In genomic region chr2:70553584-70554337, GRCh38 we compare ENCODE assay signal across 1 cellular context.
TF ChIP-seq lines count a peak whose summit lies in the region.

Gene TGFA, minus strand, starts transcription at chr2:70553826. Its CDS starts 59 bp downstream, at chr2:70553767.

TF ChIP-seq in H1, 55 proteins besides CTCF, POLR2A, EP300 and RAD21 (continued from another document):
- no peak for TF ChIP-seq SRF (IDR thresholded peaks at IDR 0.05; ENCODE audit: low read depth, low read length)
- no peak for TF ChIP-seq EZH2 (IDR thresholded peaks at IDR 0.05; ENCODE audit: low read depth, low read length, severe bottlenecking)
- TF ChIP-seq ATF3 (IDR thresholded peaks at IDR 0.05; ENCODE audit: insufficient read depth, low read depth, low read length): no peak
- TF ChIP-seq SIX5 (IDR thresholded peaks at IDR 0.05; ENCODE audit: low read depth, low read length): no peak
- TF ChIP-seq CHD7 (IDR thresholded peaks at IDR 0.05; ENCODE audit: insufficient replicate concordance, low read length): no peak
- TF ChIP-seq KDM4A (IDR thresholded peaks at IDR 0.05; ENCODE audit: low read depth, low read length, severe bottlenecking): peak; percentile 94
- no peak for TF ChIP-seq RNF2 (IDR thresholded peaks at IDR 0.05; ENCODE audit: borderline replicate concordance, low read depth, low read length, missing control alignments, poor library complexity, severe bottlenecking)
- TF ChIP-seq EGR1 (IDR thresholded peaks at IDR 0.05; ENCODE audit: borderline replicate concordance, low read depth, low read length): peak; percentile 23; the same call in 1 of the 2 replicates
- no peak for TF ChIP-seq SP1 (IDR thresholded peaks at IDR 0.05; ENCODE audit: low read depth, low read length)
- no peak for TF ChIP-seq FOSL1 (IDR thresholded peaks at IDR 0.05; ENCODE audit: insufficient read depth, low read depth, low read length)
- no peak for TF ChIP-seq RFX5 (IDR thresholded peaks at IDR 0.05; ENCODE audit: borderline replicate concordance, low read depth, low read length)
- peak; percentile 32; the same call in 1 of the 2 replicates for TF ChIP-seq TCF12 (IDR thresholded peaks at IDR 0.05; ENCODE audit: low read depth, low read length)
- no peak for TF ChIP-seq SP4 (IDR thresholded peaks at IDR 0.05; ENCODE audit: low read length)
- no peak for TF ChIP-seq NANOG (IDR thresholded peaks at IDR 0.05; ENCODE audit: insufficient read depth, low read depth, low read length, poor library complexity, severe bottlenecking)
- TF ChIP-seq CTBP2 (IDR thresholded peaks at IDR 0.05; ENCODE audit: borderline replicate concordance, insufficient read depth, insufficient read length, low read length): no peak
- peak; percentile 55; the same call in 1 of the 2 replicates for TF ChIP-seq YY1 (IDR thresholded peaks at IDR 0.05; ENCODE audit: low read depth, low read length)
- TF ChIP-seq SAP30 (IDR thresholded peaks at IDR 0.05; ENCODE audit: insufficient read depth, insufficient replicate concordance, low read length): no peak
- no peak for TF ChIP-seq POLR2AphosphoS5 (IDR thresholded peaks at IDR 0.05; ENCODE audit: low read depth, low read length)
- TF ChIP-seq ZNF274 (IDR thresholded peaks at IDR 0.05; ENCODE audit: borderline replicate concordance, extremely low read depth, low read length): no peak
- no peak for TF ChIP-seq BACH1 (IDR thresholded peaks at IDR 0.05; ENCODE audit: low read length)
- no peak for TF ChIP-seq HDAC6 (IDR thresholded peaks at IDR 0.05; ENCODE audit: low read depth, low read length)
- no peak for TF ChIP-seq ATF2 (IDR thresholded peaks at IDR 0.05; ENCODE audit: low read length)
- 0 out of 2 replicates have a peak, but pooled peaks have one; percentile 19 for TF ChIP-seq E2F6 (IDR thresholded peaks at IDR 0.05)
- TF ChIP-seq SIRT6 (IDR thresholded peaks at IDR 0.05; ENCODE audit: low read length): no peak
- no peak for TF ChIP-seq CBX5 (IDR thresholded peaks at IDR 0.05; ENCODE audit: low read depth, low read length)
- no peak for TF ChIP-seq KDM1A (IDR thresholded peaks at IDR 0.05; ENCODE audit: borderline replicate concordance, low read length)
- peak; percentile 7; the same call in 1 of the 2 replicates for TF ChIP-seq MAX (IDR thresholded peaks at IDR 0.05)
- no peak for TF ChIP-seq BCL11A (IDR thresholded peaks at IDR 0.05; ENCODE audit: low read depth in 2 of 2, low read length in 2 of 2)
- peak; percentile 3; the same call in 1 of the 2 replicates for TF ChIP-seq TAF1 (IDR thresholded peaks at IDR 0.05; ENCODE audit: low read depth, low read length)
- peak; percentile 2; the same call in 1 of the 2 replicates for TF ChIP-seq CREB1 (IDR thresholded peaks at IDR 0.05)
- TF ChIP-seq TEAD4 (IDR thresholded peaks at IDR 0.05; ENCODE audit: low read depth, low read length): peak; percentile 60; the same call in 1 of the 2 replicates
- TF ChIP-seq SUZ12 (IDR thresholded peaks at IDR 0.05; ENCODE audit: low read length): no peak
- TF ChIP-seq USF2 (IDR thresholded peaks at IDR 0.05; ENCODE audit: low read length): no peak
- no peak; the same call in 1 of the 2 replicates for TF ChIP-seq PHF8 (conservative IDR thresholded peaks at IDR 0.05; ENCODE audit: low read depth, low read length)
- no peak for TF ChIP-seq GTF2F1 (IDR thresholded peaks at IDR 0.05; ENCODE audit: borderline replicate concordance, low read depth, low read length)
- TF ChIP-seq HDAC2 (IDR thresholded peaks at IDR 0.05; ENCODE audit: borderline replicate concordance in 1 of 2, low read depth in 2 of 2, low read length in 2 of 2): no peak; a peak in 1 of 4 replicates
- 0 out of 4 replicates have a peak, but pooled peaks of 1 of the 2 experiments have one; percentile 17 for TF ChIP-seq SIN3A (conservative IDR thresholded peaks at IDR 0.05 in 1 of 2, IDR thresholded peaks at IDR 0.05 in 1 of 2; ENCODE audit: low read depth in 1 of 2, low read length in 2 of 2)
TF ChIP-seq in H1: peak in this region for 14.
